Comparison of ENCODE assay signal across 8 cellular contexts in genomic region chr13:36858285-36858684, GRCh38. TPM values are rescaled to one million over a fixed set of nuclear protein-coding genes. Genes with fewer than 3 reads are reported as not detected.
DNase-seq lines count a peak whose midpoint lies in the region; ATAC-seq and TF ChIP-seq lines count a peak whose summit lies in the region.

No MANE protein-coding gene starts in this region.

- no peaks in the 10 kb centered on the region for H3K9me3 ChIP-seq in thyroid gland

- intact Hi-C loops in thyroid gland (cut with DNase I) = loop anchor here (5.0 kb wide), 1 partner anchor 124 kb away; no protein-coding TSS in a partner anchor

- no peaks in the 10 kb centered on the region for H3K36me3 Mint-ChIP-seq in activated naive CD8-positive, alpha-beta T cell treated with anti-CD3 and anti-CD28 coated beads, Interleukin-2, amount 50 U/mL, for 24 hours (ENCODE audit: low read depth)

- no peak overlapping the region for H3K4me3 Mint-ChIP-seq in activated naive CD8-positive, alpha-beta T cell treated with anti-CD3 and anti-CD28 coated beads, Interleukin-2, amount 50 U/mL, for 24 hours

- no peaks in the 10 kb centered on the region for H3K4me1 ChIP-seq in thyroid gland

- TF ChIP-seq CTCF in HFF-Myc (IDR thresholded peaks at IDR 0.05; ENCODE audit: low read depth, low read length, missing control alignments) (peak; percentile 53), thyroid gland (IDR thresholded peaks at IDR 0.05) (peak in 5 of 6 experiments; percentile 19 to 56 (median 55))

- H3K27ac ChIP-seq in thyroid gland = no peak overlapping the region

- H3K27ac Mint-ChIP-seq in activated naive CD8-positive, alpha-beta T cell treated with anti-CD3 and anti-CD28 coated beads, Interleukin-2, amount 50 U/mL, for 24 hours = no peak overlapping the region

- peaks cover 14% of the 10 kb centered on the region for H3K27me3 Mint-ChIP-seq in activated naive CD8-positive, alpha-beta T cell treated with anti-CD3 and anti-CD28 coated beads, Interleukin-2, amount 50 U/mL, for 24 hours

- TF ChIP-seq POLR2A in thyroid gland (IDR thresholded peaks at IDR 0.05) = no peak

- no peaks in the 10 kb centered on the region for H3K9me3 Mint-ChIP-seq in activated naive CD8-positive, alpha-beta T cell treated with anti-CD3 and anti-CD28 coated beads, Interleukin-2, amount 50 U/mL, for 24 hours

- DNase-seq in NOMO-1 treated with DMSO at 0.1 percent for 48 hours (lab: John Stamatoyannopoulos, UW; ENCODE audit: unreplicated experiment) (peak; percentile 58), NOMO-1 treated with dmso at 0.1 percent for 144 hours (lab: John Stamatoyannopoulos, UW; ENCODE audit: unreplicated experiment) (no peak), HFF-Myc (ENCODE audit: extremely low read depth, low read depth) (peak; percentile 24), NCI-H2107 (lab: John Stamatoyannopoulos, UW) (peak; percentile 47), iPS-NIHi11 (ENCODE audit: low spot score) (peak; percentile 47), thyroid gland (peak in 1 of 2 donors; percentile 12), cerebellar nuclear complex (lab: John Stamatoyannopoulos, UW) (no peak)
- no peak for DNase-seq in activated naive CD8-positive, alpha-beta T cell treated with anti-CD3 and anti-CD28 coated beads, Interleukin-2, amount 50 U/mL, for 24 hours

- H3K4me1 Mint-ChIP-seq in activated naive CD8-positive, alpha-beta T cell treated with anti-CD3 and anti-CD28 coated beads, Interleukin-2, amount 50 U/mL, for 24 hours = peaks cover 5% of the 10 kb centered on the region

- H3K27me3 ChIP-seq in thyroid gland = no peaks in the 10 kb centered on the region

- WGBS in thyroid gland, 2 donors = 30 to 34% methylated on average over 3 of the region's 3 CpGs

- no peak overlapping the region for H3K4me3 ChIP-seq in HFF-Myc (replicated peaks; ENCODE audit: low read depth, low read length)
- H3K4me3 ChIP-seq in thyroid gland (replicated peaks in 1 of 3) = no peak overlapping the region

- H3K36me3 ChIP-seq in thyroid gland = peaks cover 9 to 13% of the 10 kb centered on the region in 2 donors

- peak; percentile 34 for ATAC-seq in activated naive CD8-positive, alpha-beta T cell treated with anti-CD3 and anti-CD28 coated beads, Interleukin-2, amount 50 U/mL, for 24 hours

RNA-seq across cellular contexts. Expression of gene RFXAP, which starts 39.3 kb away (rescaled TPM):
- total RNA-seq in thyroid gland = 10 to 100 TPM in 1 of 4 donors, 1 to 10 TPM in 3; 6.0 to 10.7 (median 9.4) TPM

Comparison
In these comparisons a context has a peak if more than half of its experiments do, and no peak if none do; other contexts are left out.
1. DNase-seq: peak in NOMO-1 treated with DMSO at 0.1 percent for 48 hours (single experiment), HFF-Myc (single experiment), NCI-H2107 (single experiment) and iPS-NIHi11 (single experiment); none in NOMO-1 treated with dmso at 0.1 percent for 144 hours (single experiment), activated naive CD8-positive, alpha-beta T cell treated with anti-CD3 and anti-CD28 coated beads, Interleukin-2, amount 50 U/mL, for 24 hours (single experiment) and cerebellar nuclear complex (0 of 2).